21 cellular contexts compared by ENCODE assay signal in genomic region chr4:6461301-6462165, GRCh38. TPM values are rescaled to one million over a fixed set of nuclear protein-coding genes. Genes with fewer than 3 reads are reported as not detected.
DNase-seq lines count a peak whose midpoint lies in the region; ATAC-seq and TF ChIP-seq lines count a peak whose summit lies in the region.
"Had no signal": no experiment of that assay in that cellular context is flagged by ENCODE, and none has a peak within 500 bp of the region (broad histone marks: within the 10 kb centered on the region; RNA-seq: fewer than 3 reads in every experiment).

No MANE protein-coding gene starts in this region.

- POLR2A ChIA-PET in activated CD4-positive, alpha-beta T cell treated with anti-CD3 and anti-CD28 coated beads, Interleukin-2, amount 10 ng/mL, durations not matched to agents 7 days and 5 days (lab: Charles Lee), result no interaction called here

- H3K36me3 ChIP-seq in RWPE2 (ENCODE audit: low read depth) (no peaks in the 10 kb centered on the region), suprapubic skin (no peaks in the 10 kb centered on the region)
- H3K36me3 ChIP-seq: upper lobe of left lung had no signal

- H3K27me3 ChIP-seq in RWPE2 (ENCODE audit: insufficient read depth, poor library complexity, severe bottlenecking) (no peaks in the 10 kb centered on the region), layer of hippocampus (ENCODE audit: control insufficient read depth, insufficient read depth, low read length) (no peaks in the 10 kb centered on the region), suprapubic skin (peaks cover 10% of the 10 kb centered on the region)
- H3K27me3 ChIP-seq: upper lobe of left lung had no signal

- TF ChIP-seq POLR2A in suprapubic skin (IDR thresholded peaks at IDR 0.05), result no peak

- TF ChIP-seq CTCF in RWPE2 (IDR thresholded peaks at IDR 0.05; ENCODE audit: poor library complexity, severe bottlenecking) (no peak), suprapubic skin (IDR thresholded peaks at IDR 0.05) (no peak)

- H3K9me3 Mint-ChIP-seq in activated CD4-positive, alpha-beta T cell treated with anti-CD3 and anti-CD28 coated beads, Interleukin-2, amount 10 ng/mL, durations not matched to agents 7 days and 5 days, result no peaks in the 10 kb centered on the region

- H3K27ac ChIP-seq in RWPE2 (ENCODE audit: poor library complexity, severe bottlenecking) (no peak overlapping the region), layer of hippocampus (ENCODE audit: low read depth, low read length) (peak overlapping the region; percentile 74), suprapubic skin (no peak overlapping the region)
- H3K27ac ChIP-seq: upper lobe of left lung had no signal

- H3K4me1 Mint-ChIP-seq in activated CD4-positive, alpha-beta T cell treated with anti-CD3 and anti-CD28 coated beads, Interleukin-2, amount 10 ng/mL, durations not matched to agents 7 days and 5 days, result no peaks in the 10 kb centered on the region

- peak; percentile 33; the same call in 1 of the 3 replicates for ATAC-seq in RWPE2 (ENCODE audit: low read depth)

- H3K27me3 Mint-ChIP-seq in activated CD4-positive, alpha-beta T cell treated with anti-CD3 and anti-CD28 coated beads, Interleukin-2, amount 10 ng/mL, durations not matched to agents 7 days and 5 days, result peaks cover 5% of the 10 kb centered on the region

- CTCF ChIA-PET in activated CD4-positive, alpha-beta T cell treated with anti-CD3 and anti-CD28 coated beads, Interleukin-2, amount 10 ng/mL, durations not matched to agents 7 days and 5 days (lab: Charles Lee), result no interaction called here

- no peaks in the 10 kb centered on the region for H3K4me1 ChIP-seq in RWPE2 (ENCODE audit: insufficient read depth, poor library complexity, severe bottlenecking)
- H3K4me1 ChIP-seq in suprapubic skin, result no peaks in the 10 kb centered on the region
- H3K4me1 ChIP-seq: upper lobe of left lung had no signal

- WGBS in suprapubic skin, result 86% methylated on average over 3 of the region's 9 CpGs

- H3K36me3 Mint-ChIP-seq in activated CD4-positive, alpha-beta T cell treated with anti-CD3 and anti-CD28 coated beads, Interleukin-2, amount 10 ng/mL, durations not matched to agents 7 days and 5 days (ENCODE audit: low read depth), result no peaks in the 10 kb centered on the region
- H3K36me3 Mint-ChIP-seq: activated naive CD8-positive, alpha-beta T cell had no signal

- DNase-seq in activated CD4-positive, alpha-beta T cell treated with anti-CD3 and anti-CD28 coated beads, Interleukin-2, amount 10 ng/mL, durations not matched to agents 7 days and 5 days, result peak; percentile 1
- no peak for DNase-seq in activated CD4-positive, alpha-beta T cell treated with anti-CD3 and anti-CD28 coated beads for 1 hour
- DNase-seq in RWPE2 (ENCODE audit: low spot score), result no peak
- peak; percentile 40 to 66 for DNase-seq in suprapubic skin (ENCODE audit: low spot score in 2 of 2)
- DNase-seq in activated gamma-delta T cell treated with Interleukin-2 at 50 U/mL for 16 hours, result no peak
- no peak for DNase-seq in 8988T
- no peak for DNase-seq in stimulated activated CD4-positive, alpha-beta T cell treated with anti-CD3 and anti-CD28 coated beads, Interleukin-4, amount 100 ng/mL, for 1 hour
- DNase-seq: CD4-positive, alpha-beta T cell; DND-41; hippocampal formation; kidney glomerular epithelial cell; NCI-H1436; NCI-H446; occipital lobe; SIG-M5; T-helper 2 cell; upper lobe of left lung had no signal

- no peak overlapping the region for H3K4me3 ChIP-seq in RWPE2 (ENCODE audit: severe bottlenecking)
- H3K4me3 ChIP-seq in suprapubic skin, result no peak overlapping the region
- H3K4me3 ChIP-seq: upper lobe of left lung had no signal

- H3K4me3 Mint-ChIP-seq in activated CD4-positive, alpha-beta T cell treated with anti-CD3 and anti-CD28 coated beads, Interleukin-2, amount 10 ng/mL, durations not matched to agents 7 days and 5 days, result no peak overlapping the region
- H3K4me3 Mint-ChIP-seq: activated naive CD8-positive, alpha-beta T cell; CD4-positive, alpha-beta T cell had no signal

- no peak for TF ChIP-seq EP300 in suprapubic skin (IDR thresholded peaks at IDR 0.05)

- H3K9me3 ChIP-seq in RWPE2 (ENCODE audit: severe bottlenecking) (no peaks in the 10 kb centered on the region), suprapubic skin (no peaks in the 10 kb centered on the region)

- no peak overlapping the region for H3K27ac Mint-ChIP-seq in activated CD4-positive, alpha-beta T cell treated with anti-CD3 and anti-CD28 coated beads, Interleukin-2, amount 10 ng/mL, durations not matched to agents 7 days and 5 days
- H3K27ac Mint-ChIP-seq: activated naive CD8-positive, alpha-beta T cell; CD4-positive, alpha-beta T cell had no signal

RNA-seq across cellular contexts. Expression of gene PPP2R2C, which starts 10.9 kb away (rescaled TPM):
- not detected for total RNA-seq in activated CD4-positive, alpha-beta T cell treated with anti-CD3 and anti-CD28 coated beads, Interleukin-2, amount 10 ng/mL, durations not matched to agents 7 days and 5 days
- total RNA-seq in suprapubic skin, result 10 to 100 TPM; 42.5 to 81.5 (median 61.0) TPM
- total RNA-seq: A673; CD4-positive, alpha-beta T cell; skeletal muscle tissue had no signal

Comparison
In these comparisons a context has a peak if more than half of its experiments do, and no peak if none do; other contexts are left out.
1. DNase-seq: peak in activated CD4-positive, alpha-beta T cell treated with anti-CD3 and anti-CD28 coated beads, Interleukin-2, amount 10 ng/mL, durations not matched to agents 7 days and 5 days (single experiment) and suprapubic skin (2 of 2); none in activated CD4-positive, alpha-beta T cell treated with anti-CD3 and anti-CD28 coated beads for 1 hour (single experiment), RWPE2 (single experiment), activated gamma-delta T cell treated with Interleukin-2 at 50 U/mL for 16 hours (single experiment), 8988T (single experiment) and stimulated activated CD4-positive, alpha-beta T cell treated with anti-CD3 and anti-CD28 coated beads, Interleukin-4, amount 100 ng/mL, for 1 hour (single experiment).
2. RNA of gene PPP2R2C, which starts 10.9 kb away (total RNA-seq): 42.5 to 81.5 TPM in suprapubic skin; not detected in activated CD4-positive, alpha-beta T cell treated with anti-CD3 and anti-CD28 coated beads, Interleukin-2, amount 10 ng/mL, durations not matched to agents 7 days and 5 days; every median in the first group is over 10 times any median in the second.